Comparison of ENCODE assay signal across 20 cellular contexts in the genomic region with DNA sequence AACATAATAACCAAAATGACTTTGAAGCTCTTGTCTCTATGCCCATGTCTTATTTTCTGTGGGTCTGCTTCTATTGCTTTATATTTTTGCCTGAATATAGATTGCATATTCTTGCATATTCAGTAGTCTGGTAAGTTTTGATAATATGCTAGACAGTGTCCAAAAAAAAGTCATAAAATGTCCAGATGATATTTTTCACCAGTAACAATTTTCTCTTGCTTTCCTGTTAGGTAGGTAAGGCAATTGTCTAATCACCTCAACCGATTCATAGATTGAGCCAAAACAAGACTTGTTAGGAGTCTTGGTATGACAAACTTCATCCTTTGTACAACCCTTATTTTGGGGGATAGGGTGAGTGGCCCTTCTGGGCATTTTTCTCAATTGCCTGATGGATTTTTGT.
DNase-seq lines count a peak whose midpoint lies in the region; ATAC-seq, FAIRE-seq and TF ChIP-seq lines count a peak whose summit lies in the region.
"Had no signal": no experiment of that assay in that cellular context is flagged by ENCODE, and none has a peak within 500 bp of the region (broad histone marks: within the 10 kb centered on the region; RNA-seq: fewer than 3 reads in every experiment).

No MANE protein-coding gene starts in this region.

- H3K4me2 ChIP-seq in astrocyte (ENCODE audit: low read length) (no peak overlapping the region), osteoblast (ENCODE audit: insufficient read depth, low read length) (no peak overlapping the region)
- H3K4me2 ChIP-seq: A549 had no signal

- intact Hi-C loops in Calu3 (cut with micrococcal nuclease; ENCODE audit: unreplicated experiment), result no loop called here

- no peaks in the 10 kb centered on the region for H3K36me3 ChIP-seq in astrocyte (ENCODE audit: insufficient read depth, low read length)
- no peaks in the 10 kb centered on the region for H3K36me3 ChIP-seq in osteoblast (ENCODE audit: insufficient read depth, low read length)
- H3K36me3 ChIP-seq: HAP-1 had no signal

- H2AFZ ChIP-seq in astrocyte (ENCODE audit: low read depth, low read length), result no peak overlapping the region
- peak overlapping the region; percentile 87 for H2AFZ ChIP-seq in osteoblast (ENCODE audit: low read length)

- BruUV-seq in Calu3 (replicated peaks; lab: Mats Ljungman, UMichigan), result no TSS peak

- no peaks in the 10 kb centered on the region for H4K20me1 ChIP-seq in astrocyte (ENCODE audit: insufficient read depth, low read length)
- H4K20me1 ChIP-seq in osteoblast (ENCODE audit: insufficient read depth, low read length), result no peaks in the 10 kb centered on the region

- H3K27me3 Mint-ChIP-seq in Calu3 (ENCODE audit: unreplicated experiment) (no peaks in the 10 kb centered on the region), astrocyte (ENCODE audit: low read depth, unreplicated experiment) (no peaks in the 10 kb centered on the region)

- H3K27ac Mint-ChIP-seq in Calu3 (ENCODE audit: unreplicated experiment) (peak overlapping the region; percentile 9), astrocyte (ENCODE audit: unreplicated experiment) (no peak overlapping the region)

- CTCF ChIA-PET in Calu3 (lab: Charles Lee), result no interaction called here

- no peak for ATAC-seq in GM21528 (IDR thresholded peaks at IDR 0.05; ENCODE audit: low FRiP score, unreplicated experiment)
- ATAC-seq: A549 had no signal

- H3K27me3 ChIP-seq in astrocyte (ENCODE audit: insufficient read depth, low read length) (no peaks in the 10 kb centered on the region), osteoblast (ENCODE audit: insufficient read depth, low read length) (no peaks in the 10 kb centered on the region)

- H3K4me1 Mint-ChIP-seq in Calu3 (ENCODE audit: low read depth, unreplicated experiment) (peaks cover 30% of the 10 kb centered on the region), astrocyte (ENCODE audit: low read depth, unreplicated experiment) (peaks cover 11% of the 10 kb centered on the region)

- no peaks in the 10 kb centered on the region for H3K4me1 ChIP-seq in astrocyte (ENCODE audit: insufficient read depth, low read length)
- peaks cover 14% of the 10 kb centered on the region for H3K4me1 ChIP-seq in osteoblast (ENCODE audit: insufficient read depth, low read length)
- H3K4me1 ChIP-seq: A549, HAP-1 had no signal

- H3K9me3 ChIP-seq in astrocyte (ENCODE audit: insufficient read depth, low read depth, low read length) (no peaks in the 10 kb centered on the region), osteoblast (ENCODE audit: low read depth, low read length) (no peaks in the 10 kb centered on the region)
- H3K9me3 ChIP-seq: HAP-1 had no signal

- H3K4me3 ChIP-seq in astrocyte (ENCODE audit: insufficient read depth, low read depth, low read length) (no peak overlapping the region), osteoblast (ENCODE audit: insufficient read depth, low read length) (no peak overlapping the region)
- H3K4me3 ChIP-seq: A549, HAP-1 had no signal

- H3K79me2 ChIP-seq in astrocyte (ENCODE audit: insufficient read depth, low read length) (no peaks in the 10 kb centered on the region), osteoblast (ENCODE audit: insufficient read depth, low read length) (no peaks in the 10 kb centered on the region)

- no peaks in the 10 kb centered on the region for H3K36me3 Mint-ChIP-seq in Calu3 (ENCODE audit: insufficient read depth, unreplicated experiment)
- H3K36me3 Mint-ChIP-seq in astrocyte (ENCODE audit: low read depth, unreplicated experiment), result no peaks in the 10 kb centered on the region

- DNase-seq in Calu3 (no peak), astrocyte (ENCODE audit: low read depth) (no peak), osteoblast (ENCODE audit: insufficient read length, low spot score, missing footprints) (no peak), GM19238 (ENCODE audit: insufficient read length, low spot score) (no peak), cerebellar cortex (ENCODE audit: low spot score) (no peak)
- no peak for DNase-seq in activated CD4-positive, alpha-beta T cell treated with anti-CD3 and anti-CD28 coated beads for 1 hour
- DNase-seq: 8988T; C1 segment of cervical spinal cord; CD4-positive, alpha-beta memory T cell; COR-L47; DMS153; DND-41; GOT3 had no signal

- H3K4me3 Mint-ChIP-seq in Calu3 (ENCODE audit: low read depth, unreplicated experiment) (no peak overlapping the region), astrocyte (ENCODE audit: unreplicated experiment) (no peak overlapping the region)

- peaks cover 14% of the 10 kb centered on the region for H3K9me3 Mint-ChIP-seq in Calu3 (ENCODE audit: low read depth, unreplicated experiment)
- H3K9me3 Mint-ChIP-seq in astrocyte (ENCODE audit: unreplicated experiment), result peaks cover 8% of the 10 kb centered on the region

- H3K27ac ChIP-seq in astrocyte (ENCODE audit: low read depth, low read length), result no peak overlapping the region
- no peak overlapping the region for H3K27ac ChIP-seq in osteoblast (ENCODE audit: low read depth, low read length)
- H3K27ac ChIP-seq: A549 had no signal

- H3K9ac ChIP-seq in astrocyte (ENCODE audit: low read length), result no peak overlapping the region

- peak; percentile 43 for FAIRE-seq in astrocyte (lab: Jason Lieb, UNC)
- FAIRE-seq: A549, G401.6, GM12892, GM19239, H54 had no signal

- TF ChIP-seq CTCF in Calu3 (IDR thresholded peaks at IDR 0.05; ENCODE audit: unreplicated experiment) (no peak), astrocyte (IDR thresholded peaks at IDR 0.05; ENCODE audit: insufficient read depth, low read depth, low read length) (no peak), osteoblast (IDR thresholded peaks at IDR 0.05; ENCODE audit: extremely low read depth, low read depth, low read length) (no peak)
